29 cellular contexts compared by ENCODE assay signal in genomic region chr19:30441011-30441410, GRCh38.
"Had no signal": no experiment of that assay in that cellular context is flagged by ENCODE, and none has a peak within 500 bp of the region (broad histone marks: within the 10 kb centered on the region; RNA-seq: fewer than 3 reads in every experiment).

No MANE protein-coding gene starts in this region.

- H3K27ac Mint-ChIP-seq: activated CD4-positive, alpha-beta T cell treated with anti-CD3 and anti-CD28 coated beads for 36 hours; activated CD8-positive, alpha-beta T cell treated with anti-CD3 and anti-CD28 coated beads, Interleukin-2, amount 10 ng/mL, durations not matched to agents 7 days and 5 days; activated naive CD4-positive, alpha-beta T cell treated with anti-CD3 and anti-CD28 coated beads, Interleukin-2, amount 50 U/mL, for 72 hours; activated naive CD8-positive, alpha-beta T cell treated with anti-CD3 and anti-CD28 coated beads, Interleukin-2, amount 50 U/mL, for 24 hours; IgD-negative memory B cell; T-cell had no signal

- H3K9me3 ChIP-seq: ascending aorta, body of pancreas had no signal

- H3K27me3 Mint-ChIP-seq: activated naive CD8-positive, alpha-beta T cell treated with anti-CD3 and anti-CD28 coated beads, Interleukin-2, amount 50 U/mL, for 24 hours; IgD-negative memory B cell had no signal

- H3K27ac ChIP-seq: ascending aorta, body of pancreas, SK-N-MC had no signal

- H3K27me3 ChIP-seq: ascending aorta, body of pancreas had no signal

- H3K4me1 Mint-ChIP-seq: activated CD4-positive, alpha-beta T cell treated with anti-CD3 and anti-CD28 coated beads for 36 hours; activated naive CD8-positive, alpha-beta T cell treated with anti-CD3 and anti-CD28 coated beads, Interleukin-2, amount 50 U/mL, for 24 hours; IgD-negative memory B cell; T-cell had no signal

- H3K4me1 ChIP-seq: ascending aorta, body of pancreas had no signal

- H3K9me3 Mint-ChIP-seq: activated naive CD4-positive, alpha-beta T cell treated with anti-CD3 and anti-CD28 coated beads, Interleukin-2, amount 50 U/mL, for 72 hours; T-cell had no signal

- H3K4me3 Mint-ChIP-seq: activated CD4-positive, alpha-beta T cell treated with anti-CD3 and anti-CD28 coated beads for 36 hours; activated CD8-positive, alpha-beta T cell treated with anti-CD3 and anti-CD28 coated beads, Interleukin-2, amount 10 ng/mL, durations not matched to agents 7 days and 5 days; activated naive CD8-positive, alpha-beta T cell treated with anti-CD3 and anti-CD28 coated beads, Interleukin-2, amount 50 U/mL, for 24 hours; IgD-negative memory B cell; T-cell had no signal

- ATAC-seq: activated CD4-positive, alpha-beta T cell treated with anti-CD3 and anti-CD28 coated beads for 36 hours; activated CD8-positive, alpha-beta T cell treated with anti-CD3 and anti-CD28 coated beads, Interleukin-2, amount 10 ng/mL, durations not matched to agents 7 days and 5 days; activated naive CD4-positive, alpha-beta T cell treated with anti-CD3 and anti-CD28 coated beads, Interleukin-2, amount 50 U/mL, for 72 hours; activated naive CD8-positive, alpha-beta T cell treated with anti-CD3 and anti-CD28 coated beads, Interleukin-2, amount 50 U/mL, for 24 hours; body of pancreas; Right ventricle myocardium inferior; T-cell had no signal

- H3K36me3 ChIP-seq: ascending aorta had no signal

- H3K4me3 ChIP-seq: ascending aorta, body of pancreas, SK-N-MC had no signal

- DNase-seq: activated CD4-positive, alpha-beta T cell treated with anti-CD3 and anti-CD28 coated beads for 36 hours; activated CD8-positive, alpha-beta memory T cell treated with anti-CD3 and anti-CD28 coated beads, Interleukin-2, amount 50 U/mL, for 48 hours; activated CD8-positive, alpha-beta T cell treated with anti-CD3 and anti-CD28 coated beads, Interleukin-2, amount 10 ng/mL, durations not matched to agents 7 days and 5 days; activated naive CD4-positive, alpha-beta T cell; activated naive CD8-positive, alpha-beta T cell treated with anti-CD3 and anti-CD28 coated beads, Interleukin-2, amount 50 U/mL, for 24 hours; activated T-cell treated with anti-CD3 and anti-CD28 coated beads, Interleukin-2, amount 50 U/mL, for 1 hour; amniotic stem cell; body of pancreas; KG1; MV-4-11; NCI-H1092 treated with DMSO at 0.1 percent for 48 hours; NCI-H1417 treated with DMSO at 0.1 percent for 48 hours; NCI-H1694; NCI-H2029; NCI-H2107; NCI-H345; NCI-H510A; NCI-H526 treated with DMSO at 0.1 percent for 48 hours; NCI-H82; RPMI8226; T-cell; T-helper 2 cell; T1000 had no signal

- FAIRE-seq: TTC549 had no signal

- H3K36me3 Mint-ChIP-seq: activated naive CD4-positive, alpha-beta T cell treated with anti-CD3 and anti-CD28 coated beads, Interleukin-2, amount 50 U/mL, for 72 hours; IgD-negative memory B cell; T-cell had no signal
